ENCODE assay signal across 19 cellular contexts in the genomic region with DNA sequence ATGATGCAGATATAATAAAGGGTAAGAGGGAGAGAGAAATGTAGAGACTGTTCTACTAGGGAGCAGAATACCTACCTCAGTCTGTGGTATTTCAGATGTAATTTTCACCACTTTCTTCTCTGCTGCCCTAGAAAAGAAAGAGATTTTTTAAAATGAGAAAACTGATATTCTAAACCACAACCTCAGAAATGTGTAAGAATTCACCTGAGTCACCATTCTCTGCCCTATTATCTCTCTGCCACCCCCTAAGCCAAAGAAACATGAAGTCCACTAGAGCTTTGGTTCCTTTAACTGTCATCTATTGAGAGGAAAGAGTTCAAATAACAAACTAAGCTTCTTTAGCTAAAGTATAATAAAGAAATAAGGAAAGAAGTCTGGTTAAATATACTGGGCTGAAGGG. TPM values are rescaled to one million over a fixed set of nuclear protein-coding genes. Genes with fewer than 3 reads are reported as not detected.
A peak's percentile ranks its signal among the peaks of the same experiment; 100 is the strongest.
DNase-seq lines count a peak whose midpoint lies in the region; ATAC-seq, FAIRE-seq and TF ChIP-seq lines count a peak whose summit lies in the region.
"Had no signal": no experiment of that assay in that cellular context is flagged by ENCODE, and none has a peak within 500 bp of the region (broad histone marks: within the 10 kb centered on the region; RNA-seq: fewer than 3 reads in every experiment).

No MANE protein-coding gene starts in this region.

- no peak overlapping the region for H3K4me3 Mint-ChIP-seq in activated T-cell treated with anti-CD3 and anti-CD28 coated beads, Interleukin-2, amount 50 U/mL, for 24 hours
- H3K4me3 Mint-ChIP-seq in activated T-cell treated with anti-CD3 and anti-CD28 coated beads, Interleukin-2, amount 50 U/mL, for 4 hours, result no peak overlapping the region
- H3K4me3 Mint-ChIP-seq in activated T-helper 17 cell treated with anti-CD3 and anti-CD28 coated beads, Interleukin-2, amount 50 U/mL, for 72 hours, result no peak overlapping the region
- H3K4me3 Mint-ChIP-seq: CD14-positive monocyte; CD8-positive, alpha-beta T cell had no signal

- DNase-seq in activated CD4-positive, CD25-positive, alpha-beta regulatory T cell (lab: John Stamatoyannopoulos, UW), result no peak
- no peak for DNase-seq in activated T-cell treated with anti-CD3 and anti-CD28 coated beads, Interleukin-2, amount 50 U/mL, for 24 hours
- no peak for DNase-seq in activated T-cell treated with anti-CD3 and anti-CD28 coated beads, Interleukin-2, amount 50 U/mL, for 4 hours
- DNase-seq in H54 (ENCODE audit: insufficient read length, low spot score) (no peak), NCI-H748 (lab: John Stamatoyannopoulos, UW; ENCODE audit: unreplicated experiment) (no peak)
- DNase-seq: CD8-positive, alpha-beta T cell; COR-L47; DMS153; DMS79 treated with DMSO at 0.1 percent for 48 hours; EL; GOT3; HCEC 1CT had no signal

- H3K4me1 Mint-ChIP-seq in activated T-cell treated with anti-CD3 and anti-CD28 coated beads, Interleukin-2, amount 50 U/mL, for 24 hours (ENCODE audit: low read depth), result peaks cover 20% of the 10 kb centered on the region
- H3K4me1 Mint-ChIP-seq in activated T-cell treated with anti-CD3 and anti-CD28 coated beads, Interleukin-2, amount 50 U/mL, for 4 hours (ENCODE audit: low read depth), result peaks cover 2% of the 10 kb centered on the region
- H3K4me1 Mint-ChIP-seq in activated T-helper 17 cell treated with anti-CD3 and anti-CD28 coated beads, Interleukin-2, amount 50 U/mL, for 72 hours, result peaks cover 5% of the 10 kb centered on the region
- H3K4me1 Mint-ChIP-seq: CD14-positive monocyte had no signal

- ATAC-seq in activated CD4-positive, CD25-positive, alpha-beta regulatory T cell treated with anti-CD3 and anti-CD28 coated beads, Interleukin-2, amount 50 U/mL, for 24 hours, result peak; percentile 28 to 41
- ATAC-seq in activated T-cell treated with anti-CD3 and anti-CD28 coated beads, Interleukin-2, amount 50 U/mL, for 4 hours, result no peak
- peak; percentile 77 for ATAC-seq in activated T-helper 17 cell treated with anti-CD3 and anti-CD28 coated beads, Interleukin-2, amount 50 U/mL, for 72 hours (replicated peaks)
- ATAC-seq in GM18861 (IDR thresholded peaks at IDR 0.05; ENCODE audit: unreplicated experiment), result no peak
- ATAC-seq: CD8-positive, alpha-beta T cell had no signal

- no peaks in the 10 kb centered on the region for H3K27me3 Mint-ChIP-seq in activated T-cell treated with anti-CD3 and anti-CD28 coated beads, Interleukin-2, amount 50 U/mL, for 24 hours
- H3K27me3 Mint-ChIP-seq in activated T-cell treated with anti-CD3 and anti-CD28 coated beads, Interleukin-2, amount 50 U/mL, for 4 hours (ENCODE audit: low read depth), result no peaks in the 10 kb centered on the region
- no peaks in the 10 kb centered on the region for H3K27me3 Mint-ChIP-seq in activated T-helper 17 cell treated with anti-CD3 and anti-CD28 coated beads, Interleukin-2, amount 50 U/mL, for 72 hours

- no peak for TF ChIP-seq POLR2A in H54 (IDR thresholded peaks at IDR 0.05; ENCODE audit: low read depth, low read length)

- peaks cover 95% of the 10 kb centered on the region for H3K36me3 Mint-ChIP-seq in activated T-cell treated with anti-CD3 and anti-CD28 coated beads, Interleukin-2, amount 50 U/mL, for 24 hours (ENCODE audit: low read depth)
- H3K36me3 Mint-ChIP-seq in activated T-cell treated with anti-CD3 and anti-CD28 coated beads, Interleukin-2, amount 50 U/mL, for 4 hours (ENCODE audit: insufficient read depth), result peaks cover 28% of the 10 kb centered on the region
- peaks cover 100% of the 10 kb centered on the region for H3K36me3 Mint-ChIP-seq in activated T-helper 17 cell treated with anti-CD3 and anti-CD28 coated beads, Interleukin-2, amount 50 U/mL, for 72 hours (ENCODE audit: low read depth)

- peak; percentile 33 for FAIRE-seq in H54 (lab: Jason Lieb, UNC)
- FAIRE-seq: D721Med, G401.6, GM12891 had no signal

- peak overlapping the region; percentile 81 for H3K27ac Mint-ChIP-seq in activated T-cell treated with anti-CD3 and anti-CD28 coated beads, Interleukin-2, amount 50 U/mL, for 24 hours
- peak overlapping the region; percentile 49 for H3K27ac Mint-ChIP-seq in activated T-helper 17 cell treated with anti-CD3 and anti-CD28 coated beads, Interleukin-2, amount 50 U/mL, for 72 hours
- H3K27ac Mint-ChIP-seq: CD8-positive, alpha-beta T cell had no signal

- no peaks in the 10 kb centered on the region for H3K9me3 Mint-ChIP-seq in activated T-cell treated with anti-CD3 and anti-CD28 coated beads, Interleukin-2, amount 50 U/mL, for 24 hours
- H3K9me3 Mint-ChIP-seq in activated T-cell treated with anti-CD3 and anti-CD28 coated beads, Interleukin-2, amount 50 U/mL, for 4 hours, result no peaks in the 10 kb centered on the region
- no peaks in the 10 kb centered on the region for H3K9me3 Mint-ChIP-seq in activated T-helper 17 cell treated with anti-CD3 and anti-CD28 coated beads, Interleukin-2, amount 50 U/mL, for 72 hours
- H3K9me3 Mint-ChIP-seq: CD14-positive monocyte; CD8-positive, alpha-beta T cell had no signal

RNA-seq across cellular contexts. Expression of gene SARNP, which starts 21.6 kb away (rescaled TPM):
- 10 to 100 TPM; 65.8 to 78.5 (median 69.6) TPM for total RNA-seq in activated T-cell treated with anti-CD3 and anti-CD28 coated beads, Interleukin-2, amount 50 U/mL, for 4 hours
- 100 to 1,000 TPM in 1 of 2 donors, 10 to 100 TPM in 1; 63.6 to 103 TPM for total RNA-seq in activated T-helper 17 cell treated with anti-CD3 and anti-CD28 coated beads, Interleukin-2, amount 50 U/mL, for 72 hours

RNA-seq across cellular contexts. Expression of gene ORMDL2, which starts 21.9 kb away (rescaled TPM):
- total RNA-seq in activated T-cell treated with anti-CD3 and anti-CD28 coated beads, Interleukin-2, amount 50 U/mL, for 4 hours, result 10 to 100 TPM; 45.9 to 57.0 (median 49.9) TPM
- total RNA-seq in activated T-helper 17 cell treated with anti-CD3 and anti-CD28 coated beads, Interleukin-2, amount 50 U/mL, for 72 hours, result 10 to 100 TPM; 26.5 to 40.2 TPM

RNA-seq across cellular contexts. Expression of gene DNAJC14, which starts 33.4 kb away (rescaled TPM):
- total RNA-seq in activated T-cell treated with anti-CD3 and anti-CD28 coated beads, Interleukin-2, amount 50 U/mL, for 4 hours, result 10 to 100 TPM; 32.4 to 38.2 (median 33.5) TPM
- 10 to 100 TPM; 30.7 to 33.0 TPM for total RNA-seq in activated T-helper 17 cell treated with anti-CD3 and anti-CD28 coated beads, Interleukin-2, amount 50 U/mL, for 72 hours

RNA-seq across cellular contexts. Expression of gene MMP19, which starts 46.8 kb away (rescaled TPM):
- not detected for total RNA-seq in activated T-cell treated with anti-CD3 and anti-CD28 coated beads, Interleukin-2, amount 50 U/mL, for 4 hours
- total RNA-seq in activated T-helper 17 cell treated with anti-CD3 and anti-CD28 coated beads, Interleukin-2, amount 50 U/mL, for 72 hours, result not detected
- total RNA-seq: CD8-positive, alpha-beta T cell had no signal

RNA-seq across cellular contexts. Expression of gene GDF11, which starts 53.0 kb away (rescaled TPM):
- 10 to 100 TPM; 12.3 to 15.5 (median 14.5) TPM for total RNA-seq in activated T-cell treated with anti-CD3 and anti-CD28 coated beads, Interleukin-2, amount 50 U/mL, for 4 hours
- 10 to 100 TPM in 1 of 2 donors, 1 to 10 TPM in 1; 7.4 to 14.1 TPM for total RNA-seq in activated T-helper 17 cell treated with anti-CD3 and anti-CD28 coated beads, Interleukin-2, amount 50 U/mL, for 72 hours

Comparison
In these comparisons a context has a peak if more than half of its experiments do, and no peak if none do; other contexts are left out.
1. ATAC-seq: peak in activated CD4-positive, CD25-positive, alpha-beta regulatory T cell treated with anti-CD3 and anti-CD28 coated beads, Interleukin-2, amount 50 U/mL, for 24 hours (2 of 2) and activated T-helper 17 cell treated with anti-CD3 and anti-CD28 coated beads, Interleukin-2, amount 50 U/mL, for 72 hours (single experiment); none in activated T-cell treated with anti-CD3 and anti-CD28 coated beads, Interleukin-2, amount 50 U/mL, for 4 hours (0 of 2) and GM18861 (single experiment).